ENCODE assay signal across 27 cellular contexts in the genomic region with DNA sequence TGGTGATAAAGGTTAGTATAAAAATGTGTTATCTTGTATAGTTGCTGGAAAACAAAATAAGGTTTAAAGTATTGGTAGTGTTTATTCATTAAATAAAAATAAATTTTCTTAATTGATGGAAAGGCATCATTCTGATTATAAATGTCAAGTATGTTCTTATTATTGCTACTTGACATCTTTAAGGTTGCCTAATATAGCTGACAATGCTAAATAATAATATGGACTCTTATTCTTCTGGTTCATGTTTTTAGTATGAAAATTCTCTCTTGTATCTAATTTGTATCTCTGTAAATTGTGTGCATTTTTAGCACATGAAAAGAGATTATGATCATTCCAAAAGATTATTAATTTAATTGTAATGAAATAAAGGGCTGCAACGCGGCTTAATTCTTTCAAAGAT. TPM values are rescaled to one million over a fixed set of nuclear protein-coding genes. Genes with fewer than 3 reads are reported as not detected.
"Had no signal": no experiment of that assay in that cellular context is flagged by ENCODE, and none has a peak within 500 bp of the region (broad histone marks: within the 10 kb centered on the region; RNA-seq: fewer than 3 reads in every experiment).

No MANE protein-coding gene starts in this region.

- ATAC-seq: effector memory CD8-positive, alpha-beta T cell; WTC11 had no signal

- DNase-seq: activated CD4-positive, alpha-beta memory T cell treated with anti-CD3 and anti-CD28 coated beads, Interleukin-2, amount 10 ng/mL, durations not matched to agents 7 days and 5 days; activated CD4-positive, alpha-beta T cell treated with anti-CD3 and anti-CD28 coated beads for 1 hour; activated CD4-positive, alpha-beta T cell treated with anti-CD3 and anti-CD28 coated beads for 4 hours; activated CD4-positive, alpha-beta T cell treated with anti-CD3 and anti-CD28 coated beads, Interleukin-2, amount 10 ng/mL, durations not matched to agents 7 days and 5 days; activated CD4-positive, alpha-beta T cell treated with anti-CD3 and anti-CD28 coated beads, Interleukin-2, amount 50 U/mL, for 4 hours; activated CD8-positive, alpha-beta memory T cell treated with anti-CD3 and anti-CD28 coated beads, Interleukin-2, amount 50 U/mL, for 48 hours; activated gamma-delta T cell; activated naive CD4-positive, alpha-beta T cell; activated naive CD4-positive, alpha-beta T cell treated with anti-CD3 and anti-CD28 coated beads, Interleukin-2, amount 10 ng/mL, durations not matched to agents 7 days and 5 days; activated naive CD8-positive, alpha-beta T cell treated with anti-CD3 and anti-CD28 coated beads, Interleukin-2, amount 10 ng/mL, durations not matched to agents 7 days and 5 days; activated T-cell treated with anti-CD3 and anti-CD28 coated beads for 4 hours; activated T-cell treated with anti-CD3 and anti-CD28 coated beads, Interleukin-2, amount 50 U/mL, for 24 hours; activated T-cell treated with anti-CD3 and anti-CD28 coated beads, Interleukin-2, amount 50 U/mL, for 72 hours; brain microvascular endothelial cell; cortex of kidney; dermis blood vessel endothelial cell; effector CD4-positive, alpha-beta T cell; effector memory CD8-positive, alpha-beta T cell; foreskin fibroblast; head of caudate nucleus; T-helper 2 cell had no signal

- H3K27me3 ChIP-seq: brain microvascular endothelial cell had no signal

- FAIRE-seq: astrocyte, bronchial epithelial cell, endothelial cell of umbilical vein had no signal

- H3K27ac ChIP-seq: brain microvascular endothelial cell, epithelial cell of prostate, VCaP had no signal

- H3K36me3 ChIP-seq: brain microvascular endothelial cell had no signal

RNA-seq across cellular contexts. Expression of a gene that starts 35.9 kb away (rescaled TPM):
- total RNA-seq: endothelial cell of umbilical vein had no signal
